Comparison of ENCODE assay signal across 14 cellular contexts in the genomic region with DNA sequence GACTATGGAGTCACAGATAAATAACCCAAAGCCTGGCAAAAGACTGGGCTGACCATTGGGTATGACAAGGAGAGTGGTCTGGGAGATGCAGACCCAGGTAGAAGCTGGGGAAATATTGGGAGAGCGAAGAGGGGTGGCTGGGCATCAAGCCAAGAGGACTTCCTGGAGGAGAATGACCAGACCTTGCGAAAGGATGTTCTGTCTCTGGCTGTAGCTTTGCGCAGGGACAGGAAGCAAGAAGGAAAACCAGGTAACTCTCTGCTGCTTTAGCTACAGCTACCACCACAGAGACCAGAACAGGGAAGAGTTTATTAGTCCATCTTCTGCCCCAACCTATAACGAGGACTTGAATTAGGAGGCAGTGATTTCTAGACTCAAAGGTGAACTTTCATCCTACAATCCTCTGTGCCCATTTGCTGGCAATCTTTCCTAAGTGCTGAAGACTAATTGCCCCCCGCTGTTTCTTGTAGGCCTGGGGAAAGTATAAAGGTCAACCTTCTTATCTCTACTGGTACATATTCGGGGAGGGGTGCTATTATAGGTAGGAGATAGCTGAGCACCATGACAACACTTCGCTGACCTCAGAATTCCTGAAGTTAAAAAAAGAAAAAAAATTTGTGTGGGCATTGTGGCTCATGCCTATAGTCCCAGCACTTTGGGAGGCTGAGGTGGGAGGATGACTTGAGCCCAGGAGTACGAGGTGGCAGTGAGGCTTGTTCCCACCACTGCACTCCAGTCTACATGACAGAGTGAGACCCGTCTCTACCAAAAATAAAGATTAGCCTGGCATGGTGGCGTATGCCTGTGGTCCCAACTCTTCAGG.
"Had no signal": no experiment of that assay in that cellular context is flagged by ENCODE, and none has a peak within 500 bp of the region (broad histone marks: within the 10 kb centered on the region; RNA-seq: fewer than 3 reads in every experiment).

No MANE protein-coding gene starts in this region.

- ATAC-seq: T-cell had no signal

- DNase-seq: activated CD4-positive, alpha-beta T cell treated with anti-CD3 and anti-CD28 coated beads for 4 hours; activated naive CD4-positive, alpha-beta T cell; adrenal gland; brain microvascular endothelial cell; cerebellar nuclear complex; dermis blood vessel endothelial cell; esophagus squamous epithelium; foreskin fibroblast; left lung; stimulated activated CD4-positive, alpha-beta T cell treated with anti-CD3 and anti-CD28 coated beads, Interleukin-4, amount 100 ng/mL, for 24 hours; T-cell had no signal

- H3K36me3 ChIP-seq: adrenal gland, brain microvascular endothelial cell, esophagus squamous epithelium, left lung had no signal

- H3K27me3 Mint-ChIP-seq: stimulated activated naive CD8-positive, alpha-beta T cell treated with anti-CD3 and anti-CD28 coated beads, Interleukin-15, Interleukin-2, amounts not matched to agents 100 ng/mL and 50 ng/mL, for 24 hours; T-cell had no signal

- H3K27ac Mint-ChIP-seq: activated T-helper 1 cell treated with anti-CD3 and anti-CD28 coated beads, Interleukin-12 subunit alpha, Interleukin-12 subunit beta, Interleukin-2, Interleukin-4 antibody, amounts not matched to agents 30 ng/mL and 10 ng/mL and 1 ng/mL, durations not matched to agents 14 hours and 24 hours and 36 hours; memory B cell; stimulated activated naive CD8-positive, alpha-beta T cell treated with anti-CD3 and anti-CD28 coated beads, Interleukin-15, Interleukin-2, amounts not matched to agents 100 ng/mL and 50 ng/mL, for 24 hours; T-cell had no signal

- H3K4me1 Mint-ChIP-seq: memory B cell had no signal

- H3K27ac ChIP-seq: adrenal gland, brain microvascular endothelial cell, esophagus squamous epithelium, left lung had no signal

- H3K36me3 Mint-ChIP-seq: memory B cell, T-cell had no signal

- H3K9me3 Mint-ChIP-seq: activated T-helper 1 cell treated with anti-CD3 and anti-CD28 coated beads, Interleukin-12 subunit alpha, Interleukin-12 subunit beta, Interleukin-2, Interleukin-4 antibody, amounts not matched to agents 30 ng/mL and 10 ng/mL and 1 ng/mL, durations not matched to agents 14 hours and 24 hours and 36 hours; memory B cell; stimulated activated naive CD8-positive, alpha-beta T cell treated with anti-CD3 and anti-CD28 coated beads, Interleukin-15, Interleukin-2, amounts not matched to agents 100 ng/mL and 50 ng/mL, for 24 hours; T-cell had no signal

- H3K4me3 Mint-ChIP-seq: activated T-helper 1 cell treated with anti-CD3 and anti-CD28 coated beads, Interleukin-12 subunit alpha, Interleukin-12 subunit beta, Interleukin-2, Interleukin-4 antibody, amounts not matched to agents 30 ng/mL and 10 ng/mL and 1 ng/mL, durations not matched to agents 14 hours and 24 hours and 36 hours; memory B cell; stimulated activated naive CD8-positive, alpha-beta T cell treated with anti-CD3 and anti-CD28 coated beads, Interleukin-15, Interleukin-2, amounts not matched to agents 100 ng/mL and 50 ng/mL, for 24 hours; T-cell had no signal

- H3K9me3 ChIP-seq: adrenal gland, esophagus squamous epithelium, left lung had no signal

- H3K4me3 ChIP-seq: adrenal gland, esophagus squamous epithelium, left lung had no signal

- H3K27me3 ChIP-seq: adrenal gland, brain microvascular endothelial cell, esophagus squamous epithelium, left lung had no signal
